Comparison of ENCODE assay signal across 33 cellular contexts in the genomic region with DNA sequence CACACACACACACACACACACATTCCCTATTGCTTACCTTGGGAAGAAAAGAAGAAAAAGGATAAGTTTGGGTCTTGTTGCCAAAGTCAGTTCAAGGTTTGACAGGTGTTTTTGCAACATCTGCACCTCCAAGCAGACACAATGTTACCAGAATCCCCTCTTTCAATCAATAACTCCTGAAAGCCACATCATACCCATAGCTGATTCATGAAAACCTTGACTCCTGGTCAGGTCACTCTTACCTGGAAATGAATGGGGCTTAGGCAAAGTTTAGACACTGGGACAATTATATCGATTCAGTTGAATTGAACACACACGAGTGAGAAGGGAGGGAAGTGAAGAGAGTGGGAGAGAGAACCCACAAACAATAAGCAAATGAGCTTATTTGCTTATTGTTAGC. TPM values are rescaled to one million over a fixed set of nuclear protein-coding genes. Genes with fewer than 3 reads are reported as not detected.
"Had no signal": no experiment of that assay in that cellular context is flagged by ENCODE, and none has a peak within 500 bp of the region (broad histone marks: within the 10 kb centered on the region; RNA-seq: fewer than 3 reads in every experiment).

No MANE protein-coding gene starts in this region.

- H3K4me1 ChIP-seq: ascending aorta, breast epithelium, foreskin keratinocyte, gastrocnemius medialis had no signal

- DNase-seq: activated CD4-positive, alpha-beta memory T cell treated with anti-CD3 and anti-CD28 coated beads for 36 hours; activated CD4-positive, alpha-beta T cell treated with anti-CD3 and anti-CD28 coated beads for 36 hours; activated CD4-positive, alpha-beta T cell treated with anti-CD3 and anti-CD28 coated beads, Interleukin-2, amount 10 ng/mL, durations not matched to agents 24 days and 14 days; activated CD4-positive, CD25-positive, alpha-beta regulatory T cell; activated CD4-positive, CD25-positive, alpha-beta regulatory T cell treated with anti-CD3 and anti-CD28 coated beads, Interleukin-2, amount 50 U/mL, for 72 hours; activated CD8-positive, alpha-beta memory T cell treated with anti-CD3 and anti-CD28 coated beads, Interleukin-2, amount 10 ng/mL, durations not matched to agents 7 days and 5 days; activated CD8-positive, alpha-beta memory T cell treated with anti-CD3 and anti-CD28 coated beads, Interleukin-2, amount 50 U/mL, for 4 hours; activated CD8-positive, alpha-beta T cell treated with anti-CD3 and anti-CD28 coated beads, Interleukin-2, amount 10 ng/mL, durations not matched to agents 7 days and 5 days; activated effector memory CD4-positive, alpha-beta T cell treated with anti-CD3 and anti-CD28 coated beads, Interleukin-2, amount 50 U/mL, for 16 hours; activated naive CD4-positive, alpha-beta T cell treated with anti-CD3 and anti-CD28 coated beads for 36 hours; activated naive CD8-positive, alpha-beta T cell treated with anti-CD3 and anti-CD28 coated beads, Interleukin-2, amount 10 ng/mL, durations not matched to agents 7 days and 5 days; activated T-cell treated with anti-CD3 and anti-CD28 coated beads, Interleukin-2, amount 50 U/mL, for 1 hour; activated T-cell treated with anti-CD3 and anti-CD28 coated beads, Interleukin-2, amount 50 U/mL, for 48 hours; cortex of kidney; dermis blood vessel endothelial cell; effector CD4-positive, alpha-beta T cell; effector memory CD8-positive, alpha-beta T cell; erythroblast; foreskin keratinocyte; gastrocnemius medialis; glutamatergic neuron; T-helper 1 cell; T-helper 17 cell; T1000 had no signal

- H3K4me3 ChIP-seq: ascending aorta, breast epithelium, cardiac muscle cell, esophagus muscularis mucosa, gastrocnemius medialis had no signal

- H3K27me3 ChIP-seq: ascending aorta, breast epithelium, esophagus muscularis mucosa, gastrocnemius medialis had no signal

- H3K27ac ChIP-seq: ascending aorta, breast epithelium, cardiac muscle cell, esophagus muscularis mucosa, foreskin keratinocyte, gastrocnemius medialis had no signal

- H3K9me3 ChIP-seq: ascending aorta, breast epithelium, gastrocnemius medialis had no signal

- ATAC-seq: activated CD4-positive, alpha-beta T cell treated with anti-CD3 and anti-CD28 coated beads for 36 hours; activated CD8-positive, alpha-beta memory T cell treated with anti-CD3 and anti-CD28 coated beads, Interleukin-2, amount 10 ng/mL, durations not matched to agents 7 days and 5 days; activated CD8-positive, alpha-beta T cell treated with anti-CD3 and anti-CD28 coated beads, Interleukin-2, amount 10 ng/mL, durations not matched to agents 7 days and 5 days; activated naive CD4-positive, alpha-beta T cell treated with anti-CD3 and anti-CD28 coated beads, Interleukin-2, amount 50 U/mL, for 72 hours; effector memory CD8-positive, alpha-beta T cell; foreskin keratinocyte; gastrocnemius medialis; T-helper 17 cell had no signal

- H3K36me3 ChIP-seq: ascending aorta, breast epithelium, cardiac muscle cell, esophagus muscularis mucosa, gastrocnemius medialis had no signal

RNA-seq across cellular contexts. Expression of gene IL9, which starts 27.0 kb away (rescaled TPM):
- total RNA-seq: activated CD8-positive, alpha-beta memory T cell treated with anti-CD3 and anti-CD28 coated beads, Interleukin-2, amount 10 ng/mL, durations not matched to agents 7 days and 5 days; activated CD8-positive, alpha-beta T cell treated with anti-CD3 and anti-CD28 coated beads, Interleukin-2, amount 10 ng/mL, durations not matched to agents 7 days and 5 days; activated naive CD4-positive, alpha-beta T cell treated with anti-CD3 and anti-CD28 coated beads for 36 hours; activated naive CD8-positive, alpha-beta T cell treated with anti-CD3 and anti-CD28 coated beads, Interleukin-2, amount 10 ng/mL, durations not matched to agents 7 days and 5 days; ascending aorta; breast epithelium; cardiac muscle cell; cerebellum; dermis blood vessel endothelial cell; esophagus muscularis mucosa; foreskin keratinocyte; gastrocnemius medialis; T-helper 17 cell had no signal
- polyA plus RNA-seq: cardiac muscle cell, foreskin keratinocyte had no signal

RNA-seq across cellular contexts. Expression of gene SLC25A48, which starts 34.2 kb away (rescaled TPM):
- total RNA-seq: activated CD4-positive, alpha-beta memory T cell treated with anti-CD3 and anti-CD28 coated beads for 36 hours; activated CD4-positive, alpha-beta T cell treated with anti-CD3 and anti-CD28 coated beads for 36 hours; activated CD4-positive, alpha-beta T cell treated with anti-CD3 and anti-CD28 coated beads, Interleukin-2, amount 10 ng/mL, durations not matched to agents 24 days and 14 days; activated CD8-positive, alpha-beta memory T cell treated with anti-CD3 and anti-CD28 coated beads for 36 hours; activated CD8-positive, alpha-beta memory T cell treated with anti-CD3 and anti-CD28 coated beads, Interleukin-2, amount 10 ng/mL, durations not matched to agents 7 days and 5 days; activated CD8-positive, alpha-beta T cell treated with anti-CD3 and anti-CD28 coated beads, Interleukin-2, amount 10 ng/mL, durations not matched to agents 7 days and 5 days; activated naive CD4-positive, alpha-beta T cell treated with anti-CD3 and anti-CD28 coated beads for 36 hours; activated naive CD4-positive, alpha-beta T cell treated with anti-CD3 and anti-CD28 coated beads, Interleukin-2, amount 50 U/mL, for 72 hours; activated naive CD8-positive, alpha-beta T cell treated with anti-CD3 and anti-CD28 coated beads, Interleukin-2, amount 10 ng/mL, durations not matched to agents 7 days and 5 days; activated T-helper 1 cell treated with anti-CD3 and anti-CD28 coated beads, Interleukin-12 subunit alpha, Interleukin-12 subunit beta, Interleukin-2, Interleukin-4 antibody, amounts not matched to agents 30 ng/mL and 10 ng/mL and 1 ng/mL, durations not matched to agents 14 hours and 24 hours and 36 hours; activated T-helper 2 cell treated with anti-CD3 and anti-CD28 coated beads, Interferon-gamma antibody, Interleukin-2, Interleukin-4, amounts not matched to agents 10 μg/mL and 5 μg/mL and 100 μg/mL, durations not matched to agents 14 hours and 24 hours and 36 hours; ascending aorta; dermis blood vessel endothelial cell; foreskin keratinocyte; T-helper 17 cell had no signal
- polyA plus RNA-seq: foreskin keratinocyte had no signal
